In genomic region chr2:85819811-85820510, GRCh38 we compare ENCODE assay signal across 20 cellular contexts.
DNase-seq lines count a peak whose midpoint lies in the region; ATAC-seq, FAIRE-seq and TF ChIP-seq lines count a peak whose summit lies in the region.
"Had no signal": no experiment of that assay in that cellular context is flagged by ENCODE, and none has a peak within 500 bp of the region (broad histone marks: within the 10 kb centered on the region; RNA-seq: fewer than 3 reads in every experiment).

No MANE protein-coding gene starts in this region.

- H2AFZ ChIP-seq in GM12878 (ENCODE audit: control insufficient read depth, low read depth, low read length) (peak overlapping the region; percentile 24), neural progenitor cell (replicated peaks) (peak overlapping the region; percentile 67)

- peaks cover 36% of the 10 kb centered on the region for H3K27me3 Mint-ChIP-seq in activated CD4-positive, alpha-beta T cell treated with anti-CD3 and anti-CD28 coated beads, Interleukin-2, amount 10 ng/mL, durations not matched to agents 24 days and 14 days
- H3K27me3 Mint-ChIP-seq in neural progenitor cell (ENCODE audit: insufficient read depth, low read depth): peaks cover 5% of the 10 kb centered on the region

- CTCF ChIA-PET in GM12878 (lab: Yijun Ruan, JAX): interaction anchor here (0.7 to 18.4 kb wide), 8 partner anchors 8 to 260 kb away, joined by 3 to 458 read pairs (median 4); partner anchors contain the start of gene ST3GAL5

- H3K9me3 ChIP-seq in GM12878 (replicated peaks; ENCODE audit: control insufficient read depth, insufficient read depth, low read length): no peaks in the 10 kb centered on the region
- no peaks in the 10 kb centered on the region for H3K9me3 ChIP-seq in neural progenitor cell (ENCODE audit: low read depth)
- H3K9me3 ChIP-seq in HAP-1: no peaks in the 10 kb centered on the region
- H3K9me3 ChIP-seq: A549, Caco-2 had no signal

- H3K27ac Mint-ChIP-seq in activated CD4-positive, alpha-beta T cell treated with anti-CD3 and anti-CD28 coated beads, Interleukin-2, amount 10 ng/mL, durations not matched to agents 24 days and 14 days: no peak overlapping the region
- no peak overlapping the region for H3K27ac Mint-ChIP-seq in neural progenitor cell
- H3K27ac Mint-ChIP-seq: CD4-positive, alpha-beta T cell; IgD-negative memory B cell had no signal

- RAD21 ChIA-PET in GM12878 (lab: Charles Lee; ENCODE audit: unreplicated experiment): interaction anchor here (0.9 to 2.4 kb wide), 10 partner anchors 7 to 260 kb away, joined by 3 to 12 read pairs (median 4); no protein-coding TSS in a partner anchor

- intact Hi-C loops in activated CD4-positive, alpha-beta T cell treated with anti-CD3 and anti-CD28 coated beads, Interleukin-2, amount 10 ng/mL, durations not matched to agents 24 days and 14 days (cut with micrococcal nuclease): no loop called here
- intact Hi-C loops in GM12878 (cut with micrococcal nuclease; ENCODE audit: unreplicated experiment): loop anchor here (10.0 kb wide), 1 partner anchor 395 kb away; no protein-coding TSS in a partner anchor

- 6% methylated on average over 6 of the region's 6 CpGs for WGBS in GM12878 (ENCODE audit: insufficient coverage, insufficient replicate concordance, low lambda C conversion rate, missing lambda C conversion rate)

- H3K79me2 ChIP-seq in GM12878 (ENCODE audit: control insufficient read depth, insufficient read depth, low read length): no peaks in the 10 kb centered on the region
- H3K79me2 ChIP-seq in neural progenitor cell (ENCODE audit: low read depth): no peaks in the 10 kb centered on the region

- no peak; the same call in 2 of the 3 replicates for ATAC-seq in GM12878
- no peak for ATAC-seq in GM21529 (IDR thresholded peaks at IDR 0.05; ENCODE audit: unreplicated experiment)
- ATAC-seq: A549 had no signal

- no peaks in the 10 kb centered on the region for H4K20me1 ChIP-seq in GM12878 (ENCODE audit: control insufficient read depth, insufficient read depth)
- no peaks in the 10 kb centered on the region for H4K20me1 ChIP-seq in neural progenitor cell (ENCODE audit: low read depth)

- peak; percentile 54 for DNase-seq in activated CD4-positive, alpha-beta T cell treated with anti-CD3 and anti-CD28 coated beads, Interleukin-2, amount 10 ng/mL, durations not matched to agents 24 days and 14 days
- no peak for DNase-seq in activated CD4-positive, alpha-beta T cell treated with anti-CD3 and anti-CD28 coated beads, Interleukin-2, amount 50 U/mL, for 48 hours
- DNase-seq in GM12878 (ENCODE audit: low read depth, low spot score) (no peak), neural progenitor cell (ENCODE audit: low spot score) (no peak), HAP-1 (ENCODE audit: low spot score in 2 of 2) (no peak), NCI-H446 (lab: John Stamatoyannopoulos, UW) (no peak)
- DNase-seq: AML-193; Caco-2; CD4-positive, alpha-beta T cell; DMS153; DMS79; GDM1; GOT3; H7 had no signal

- in situ Hi-C loops in GM12878 (cut with MboI): loop anchor here (10.0 kb wide), 1 partner anchor 95 kb away; no protein-coding TSS in a partner anchor
- in situ Hi-C loops in HAP-1 (cut with MboI; ENCODE audit: low sequenced_read_pairs): loop anchor here (10.0 kb wide), 2 partner anchors 205 to 255 kb away; no protein-coding TSS in a partner anchor

- no peak for TF ChIP-seq POLR2A in GM12878 (IDR thresholded peaks at IDR 0.05; ENCODE audit: low read depth, low read length)

- H3K9me3 Mint-ChIP-seq in activated CD4-positive, alpha-beta T cell treated with anti-CD3 and anti-CD28 coated beads, Interleukin-2, amount 10 ng/mL, durations not matched to agents 24 days and 14 days: no peaks in the 10 kb centered on the region
- H3K9me3 Mint-ChIP-seq in neural progenitor cell: no peaks in the 10 kb centered on the region
- H3K9me3 Mint-ChIP-seq: CD4-positive, alpha-beta T cell had no signal

- no peaks in the 10 kb centered on the region for H3F3A ChIP-seq in neural progenitor cell (ENCODE audit: low read depth)

- no TSS peak for BruUV-seq in GM12878 (replicated peaks; lab: Mats Ljungman, UMichigan)

- SMC1A ChIA-PET in GM12878 (lab: Charles Lee; ENCODE audit: uncharacterized antibody, unreplicated experiment): interaction anchor here (1.0 to 5.6 kb wide), 7 partner anchors 10 to 262 kb away, joined by 3 to 31 read pairs (median 4); no protein-coding TSS in a partner anchor

- H3K9ac ChIP-seq in GM12878 (ENCODE audit: control insufficient read depth, insufficient read depth, low read length): no peak overlapping the region
- H3K9ac ChIP-seq in neural progenitor cell: no peak overlapping the region

- TF ChIP-seq EP300 in GM12878 (IDR thresholded peaks at IDR 0.05; ENCODE audit: borderline replicate concordance in 1 of 2, control insufficient read depth in 1 of 2, low read depth in 2 of 2, low read length in 2 of 2): no peak

- no peak overlapping the region for H3K27ac ChIP-seq in GM12878 (ENCODE audit: control insufficient read depth, insufficient read depth)
- no peak overlapping the region for H3K27ac ChIP-seq in neural progenitor cell
- H3K27ac ChIP-seq: A549, C4-2B had no signal

- H3K27me3 ChIP-seq in GM12878 (replicated peaks in 1 of 2; ENCODE audit: control insufficient read depth in 2 of 2, insufficient read depth in 2 of 2, low read length in 1 of 2): no peaks in the 10 kb centered on the region
- peaks cover 10% of the 10 kb centered on the region for H3K27me3 ChIP-seq in neural progenitor cell
- H3K27me3 ChIP-seq in HAP-1 (ENCODE audit: low read depth): peaks cover 10% of the 10 kb centered on the region; the same call in 1 of the 2 replicates

- H3K4me3 ChIP-seq in GM12878 (no peak overlapping the region), neural progenitor cell (no peak overlapping the region), HAP-1 (no peak overlapping the region)
- H3K4me3 ChIP-seq: A549 had no signal

- POLR2A ChIA-PET in GM12878 (lab: Charles Lee): no interaction called here

- H3K4me3 Mint-ChIP-seq in activated CD4-positive, alpha-beta T cell treated with anti-CD3 and anti-CD28 coated beads, Interleukin-2, amount 10 ng/mL, durations not matched to agents 24 days and 14 days: no peak overlapping the region
- no peak overlapping the region for H3K4me3 Mint-ChIP-seq in neural progenitor cell
- H3K4me3 Mint-ChIP-seq: CD4-positive, alpha-beta T cell; IgD-negative memory B cell had no signal

- no peak for FAIRE-seq in GM12878 (lab: Jason Lieb, UNC)
- FAIRE-seq: A549, D721Med, HTR-8/SVneo had no signal

- TF ChIP-seq CTCF in GM12878 (IDR thresholded peaks at IDR 0.05 in 2 of 3, conservative IDR thresholded peaks at IDR 0.05 in 1 of 3; ENCODE audit: control insufficient read depth in 2 of 3, extremely low read depth in 1 of 3, insufficient read depth in 1 of 3, low read depth in 3 of 3, low read length in 3 of 3): no peak
- no peak for TF ChIP-seq CTCF in neural progenitor cell (IDR thresholded peaks at IDR 0.05)

- H3K36me3 ChIP-seq in GM12878 (ENCODE audit: control insufficient read depth in 2 of 2, insufficient read depth in 2 of 2, low read length in 1 of 2) (no peaks in the 10 kb centered on the region), neural progenitor cell (no peaks in the 10 kb centered on the region), HAP-1 (replicated peaks) (no peaks in the 10 kb centered on the region)

- H3K4me1 ChIP-seq in GM12878 (ENCODE audit: control insufficient read depth, insufficient read depth, low read length): no peaks in the 10 kb centered on the region
- H3K4me1 ChIP-seq in neural progenitor cell: peaks cover 4% of the 10 kb centered on the region
- no peaks in the 10 kb centered on the region for H3K4me1 ChIP-seq in HAP-1
- H3K4me1 ChIP-seq: Caco-2 had no signal

- H3K36me3 Mint-ChIP-seq in activated CD4-positive, alpha-beta T cell treated with anti-CD3 and anti-CD28 coated beads, Interleukin-2, amount 10 ng/mL, durations not matched to agents 24 days and 14 days (ENCODE audit: low read depth): no peaks in the 10 kb centered on the region
- H3K36me3 Mint-ChIP-seq in neural progenitor cell: no peaks in the 10 kb centered on the region

- TF ChIP-seq RAD21 in GM12878 (IDR thresholded peaks at IDR 0.05; ENCODE audit: insufficient read depth, low read depth, low read length): no peak

- H3K4me2 ChIP-seq in GM12878 (ENCODE audit: control insufficient read depth, insufficient read depth) (no peak overlapping the region), neural progenitor cell (no peak overlapping the region)
- H3K4me2 ChIP-seq: A549 had no signal

- no peaks in the 10 kb centered on the region for H3K4me1 Mint-ChIP-seq in activated CD4-positive, alpha-beta T cell treated with anti-CD3 and anti-CD28 coated beads, Interleukin-2, amount 10 ng/mL, durations not matched to agents 24 days and 14 days
- peaks cover 3% of the 10 kb centered on the region for H3K4me1 Mint-ChIP-seq in neural progenitor cell
- H3K4me1 Mint-ChIP-seq: IgD-negative memory B cell had no signal

TF ChIP-seq in GM12878, 131 proteins besides CTCF, POLR2A, EP300 and RAD21 (continues in another document):
- TF ChIP-seq ZNF687 (IDR thresholded peaks at IDR 0.05): no peak
- no peak for TF ChIP-seq NR2F1 (conservative IDR thresholded peaks at IDR 0.05)
